34 cellular contexts compared by ENCODE assay signal in genomic region chr18:2086439-2086838, GRCh38.
"Had no signal": no experiment of that assay in that cellular context is flagged by ENCODE, and none has a peak within 500 bp of the region (broad histone marks: within the 10 kb centered on the region; RNA-seq: fewer than 3 reads in every experiment).

No MANE protein-coding gene starts in this region.

- DNase-seq: activated B cell treated with CpG ODN at 0.5 μM for 24 hours; activated CD4-positive, alpha-beta memory T cell treated with anti-CD3 and anti-CD28 coated beads for 36 hours; activated CD4-positive, alpha-beta T cell treated with anti-CD3 and anti-CD28 coated beads for 4 hours; activated CD4-positive, alpha-beta T cell treated with anti-CD3 and anti-CD28 coated beads, Interleukin-2, amount 10 ng/mL, durations not matched to agents 24 days and 14 days; activated CD4-positive, alpha-beta T cell treated with anti-CD3 and anti-CD28 coated beads, Interleukin-2, amount 50 U/mL, for 1 hour; activated CD4-positive, alpha-beta T cell treated with anti-CD3 and anti-CD28 coated beads, Interleukin-2, amount 50 U/mL, for 4 hours; activated CD4-positive, CD25-positive, alpha-beta regulatory T cell treated with anti-CD3 and anti-CD28 coated beads, Interleukin-2, amount 50 U/mL, for 72 hours; activated CD8-positive, alpha-beta memory T cell treated with anti-CD3 and anti-CD28 coated beads, Interleukin-2, amount 50 U/mL, for 4 hours; activated CD8-positive, alpha-beta T cell treated with anti-CD3 and anti-CD28 coated beads for 36 hours; activated effector memory CD4-positive, alpha-beta T cell treated with anti-CD3 and anti-CD28 coated beads, Interleukin-2, amount 50 U/mL, for 16 hours; activated gamma-delta T cell treated with Interleukin-2 at 50 U/mL for 16 hours; activated naive CD4-positive, alpha-beta T cell; activated naive CD4-positive, alpha-beta T cell treated with anti-CD3 and anti-CD28 coated beads for 36 hours; activated naive CD4-positive, alpha-beta T cell treated with anti-CD3 and anti-CD28 coated beads, Interleukin-2, amount 50 U/mL, for 16 hours; activated naive CD8-positive, alpha-beta T cell treated with anti-CD3 and anti-CD28 coated beads for 36 hours; activated T-cell treated with anti-CD3 and anti-CD28 coated beads for 4 hours; activated T-cell treated with anti-CD3 and anti-CD28 coated beads, Interleukin-2, amount 50 U/mL, for 1 hour; activated T-cell treated with anti-CD3 and anti-CD28 coated beads, Interleukin-2, amount 50 U/mL, for 4 hours; activated T-cell treated with anti-CD3 and anti-CD28 coated beads, Interleukin-2, amount 50 U/mL, for 72 hours; adrenal gland; amniotic stem cell; aorta; body of pancreas; brain microvascular endothelial cell; central memory CD4-positive, alpha-beta T cell; T-helper 17 cell; T1000 had no signal

- H3K36me3 ChIP-seq: adrenal gland, brain microvascular endothelial cell, breast epithelium had no signal

- H3K4me1 Mint-ChIP-seq: activated B cell treated with CpG ODN at 0.5 μM for 24 hours; activated T-helper 17 cell treated with anti-CD3 and anti-CD28 coated beads, Interleukin-2, amount 50 U/mL, for 72 hours; T-helper 17 cell had no signal

- H3K27ac ChIP-seq: adrenal gland, body of pancreas, brain microvascular endothelial cell, breast epithelium, VCaP had no signal

- FAIRE-seq: astrocyte, TTC549 had no signal

- H3K4me3 ChIP-seq: adrenal gland, body of pancreas, breast epithelium had no signal

- ATAC-seq: activated CD8-positive, alpha-beta T cell treated with anti-CD3 and anti-CD28 coated beads for 36 hours; activated naive CD4-positive, alpha-beta T cell treated with anti-CD3 and anti-CD28 coated beads, Interleukin-2, amount 50 U/mL, for 72 hours; activated T-cell treated with anti-CD3 and anti-CD28 coated beads, Interleukin-2, amount 50 U/mL, for 4 hours; activated T-cell treated with anti-CD3 and anti-CD28 coated beads, Interleukin-2, amount 50 U/mL, for 72 hours; activated T-helper 17 cell treated with anti-CD3 and anti-CD28 coated beads, Interleukin-2, amount 50 U/mL, for 72 hours; body of pancreas; T-helper 17 cell had no signal

- H3K9me3 ChIP-seq: adrenal gland, body of pancreas, breast epithelium had no signal

- H3K4me3 Mint-ChIP-seq: activated B cell treated with CpG ODN at 0.5 μM for 24 hours; activated CD4-positive, alpha-beta memory T cell treated with anti-CD3 and anti-CD28 coated beads for 36 hours; activated CD4-positive, alpha-beta T cell treated with anti-CD3 and anti-CD28 coated beads, Interleukin-2, amount 10 ng/mL, durations not matched to agents 24 days and 14 days; activated CD8-positive, alpha-beta T cell treated with anti-CD3 and anti-CD28 coated beads for 36 hours; activated naive CD4-positive, alpha-beta T cell treated with anti-CD3 and anti-CD28 coated beads for 36 hours; activated naive CD8-positive, alpha-beta T cell treated with anti-CD3 and anti-CD28 coated beads for 36 hours; activated T-cell treated with anti-CD3 and anti-CD28 coated beads, Interleukin-2, amount 50 U/mL, for 4 hours; activated T-cell treated with anti-CD3 and anti-CD28 coated beads, Interleukin-2, amount 50 U/mL, for 72 hours; activated T-helper 1 cell treated with anti-CD3 and anti-CD28 coated beads, Interleukin-12 subunit alpha, Interleukin-12 subunit beta, Interleukin-2, Interleukin-4 antibody, amounts not matched to agents 30 ng/mL and 10 ng/mL and 1 ng/mL, durations not matched to agents 14 hours and 24 hours and 36 hours; activated T-helper 17 cell treated with anti-CD3 and anti-CD28 coated beads, Interleukin-2, amount 50 U/mL, for 72 hours; T-helper 17 cell had no signal

- H3K9me3 Mint-ChIP-seq: activated B cell treated with CpG ODN at 0.5 μM for 24 hours; activated CD4-positive, alpha-beta memory T cell treated with anti-CD3 and anti-CD28 coated beads for 36 hours; activated CD4-positive, alpha-beta T cell treated with anti-CD3 and anti-CD28 coated beads, Interleukin-2, amount 10 ng/mL, durations not matched to agents 24 days and 14 days; activated CD8-positive, alpha-beta T cell treated with anti-CD3 and anti-CD28 coated beads for 36 hours; activated naive CD4-positive, alpha-beta T cell treated with anti-CD3 and anti-CD28 coated beads for 36 hours; activated naive CD4-positive, alpha-beta T cell treated with anti-CD3 and anti-CD28 coated beads, Interleukin-2, amount 50 U/mL, for 72 hours; activated naive CD8-positive, alpha-beta T cell treated with anti-CD3 and anti-CD28 coated beads for 36 hours; activated T-cell treated with anti-CD3 and anti-CD28 coated beads, Interleukin-2, amount 50 U/mL, for 4 hours; activated T-cell treated with anti-CD3 and anti-CD28 coated beads, Interleukin-2, amount 50 U/mL, for 72 hours; activated T-helper 1 cell treated with anti-CD3 and anti-CD28 coated beads, Interleukin-12 subunit alpha, Interleukin-12 subunit beta, Interleukin-2, Interleukin-4 antibody, amounts not matched to agents 30 ng/mL and 10 ng/mL and 1 ng/mL, durations not matched to agents 14 hours and 24 hours and 36 hours; activated T-helper 17 cell treated with anti-CD3 and anti-CD28 coated beads, Interleukin-2, amount 50 U/mL, for 72 hours had no signal

- H3K27ac Mint-ChIP-seq: activated B cell treated with CpG ODN at 0.5 μM for 24 hours; activated CD4-positive, alpha-beta memory T cell treated with anti-CD3 and anti-CD28 coated beads for 36 hours; activated CD4-positive, alpha-beta T cell treated with anti-CD3 and anti-CD28 coated beads, Interleukin-2, amount 10 ng/mL, durations not matched to agents 24 days and 14 days; activated CD8-positive, alpha-beta T cell treated with anti-CD3 and anti-CD28 coated beads for 36 hours; activated naive CD4-positive, alpha-beta T cell treated with anti-CD3 and anti-CD28 coated beads for 36 hours; activated naive CD4-positive, alpha-beta T cell treated with anti-CD3 and anti-CD28 coated beads, Interleukin-2, amount 50 U/mL, for 72 hours; activated naive CD8-positive, alpha-beta T cell treated with anti-CD3 and anti-CD28 coated beads for 36 hours; activated T-cell treated with anti-CD3 and anti-CD28 coated beads, Interleukin-2, amount 50 U/mL, for 72 hours; activated T-helper 1 cell treated with anti-CD3 and anti-CD28 coated beads, Interleukin-12 subunit alpha, Interleukin-12 subunit beta, Interleukin-2, Interleukin-4 antibody, amounts not matched to agents 30 ng/mL and 10 ng/mL and 1 ng/mL, durations not matched to agents 14 hours and 24 hours and 36 hours; activated T-helper 17 cell treated with anti-CD3 and anti-CD28 coated beads, Interleukin-2, amount 50 U/mL, for 72 hours; T-helper 17 cell had no signal

- H3K4me1 ChIP-seq: adrenal gland, body of pancreas, breast epithelium had no signal

- H3K27me3 Mint-ChIP-seq: activated CD4-positive, alpha-beta memory T cell treated with anti-CD3 and anti-CD28 coated beads for 36 hours; activated CD4-positive, alpha-beta T cell treated with anti-CD3 and anti-CD28 coated beads, Interleukin-2, amount 10 ng/mL, durations not matched to agents 24 days and 14 days; activated CD8-positive, alpha-beta T cell treated with anti-CD3 and anti-CD28 coated beads for 36 hours; activated T-helper 17 cell treated with anti-CD3 and anti-CD28 coated beads, Interleukin-2, amount 50 U/mL, for 72 hours; T-helper 17 cell had no signal

- H3K27me3 ChIP-seq: adrenal gland, body of pancreas, brain microvascular endothelial cell, breast epithelium had no signal

- H3K36me3 Mint-ChIP-seq: activated CD4-positive, alpha-beta memory T cell treated with anti-CD3 and anti-CD28 coated beads for 36 hours; activated naive CD4-positive, alpha-beta T cell treated with anti-CD3 and anti-CD28 coated beads, Interleukin-2, amount 50 U/mL, for 72 hours; activated naive CD8-positive, alpha-beta T cell treated with anti-CD3 and anti-CD28 coated beads for 36 hours had no signal
